19 cellular contexts compared by ENCODE assay signal in the genomic region with DNA sequence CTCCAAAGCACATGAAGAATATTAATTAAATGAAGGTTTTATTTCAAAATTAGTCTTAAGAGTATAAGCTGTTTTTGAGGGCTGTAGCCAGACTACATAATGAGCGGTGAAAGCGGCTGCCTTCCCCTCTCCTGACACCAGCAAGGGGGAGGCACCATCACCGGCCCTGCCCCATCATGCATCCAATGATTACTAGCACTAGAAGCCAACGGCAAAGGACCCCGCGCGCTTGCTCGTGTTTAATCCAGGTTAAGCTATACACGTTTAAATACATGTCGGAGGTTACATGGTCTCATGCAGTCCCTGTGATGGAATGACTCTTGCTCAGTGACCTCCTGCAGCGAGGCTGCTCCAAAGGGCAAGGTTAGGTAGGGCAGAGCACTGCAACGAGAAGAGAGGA.
"Had no signal": no experiment of that assay in that cellular context is flagged by ENCODE, and none has a peak within 500 bp of the region (broad histone marks: within the 10 kb centered on the region; RNA-seq: fewer than 3 reads in every experiment).

No MANE protein-coding gene starts in this region.

- DNase-seq: cerebellar nuclear complex; colonic mucosa; effector CD8-positive, alpha-beta T cell; foreskin melanocyte; head of caudate nucleus; kidney; left colon; mammary epithelial cell; natural killer cell; occipital lobe; pancreas; stimulated activated CD4-positive, alpha-beta T cell treated with anti-CD3 and anti-CD28 coated beads, Interleukin-4, amount 100 ng/mL, for 1 hour; stimulated activated CD8-positive, alpha-beta memory T cell treated with anti-CD3 and anti-CD28 coated beads, Interleukin-4, amount 100 ng/mL, for 48 hours had no signal

- H3K27me3 ChIP-seq: colonic mucosa, pancreas had no signal

- H3K4me1 ChIP-seq: colonic mucosa, pancreas had no signal

- H3K36me3 ChIP-seq: colonic mucosa, pancreas had no signal

- H3K27ac Mint-ChIP-seq: mesothelial cell of epicardium; natural killer cell; progenitor cell of endocrine pancreas; stimulated activated effector memory CD8-positive, alpha-beta T cell treated with anti-CD3 and anti-CD28 coated beads, Interleukin-12 subunit alpha, Interleukin-12 subunit beta, amount 100 ng/mL, for 72 hours; stimulated activated naive CD8-positive, alpha-beta T cell treated with anti-CD3 and anti-CD28 coated beads, Interleukin-15, Interleukin-2, amounts not matched to agents 100 ng/mL and 50 ng/mL, for 24 hours; type B pancreatic cell had no signal

- H3K27ac ChIP-seq: colonic mucosa, hepatocyte, pancreas had no signal

- H3K9me3 Mint-ChIP-seq: mesothelial cell of epicardium; natural killer cell; stimulated activated effector memory CD8-positive, alpha-beta T cell treated with anti-CD3 and anti-CD28 coated beads, Interleukin-12 subunit alpha, Interleukin-12 subunit beta, amount 100 ng/mL, for 72 hours; stimulated activated naive CD8-positive, alpha-beta T cell treated with anti-CD3 and anti-CD28 coated beads, Interleukin-15, Interleukin-2, amounts not matched to agents 100 ng/mL and 50 ng/mL, for 24 hours; type B pancreatic cell had no signal

- ATAC-seq: left colon; pancreas; stimulated activated effector memory CD8-positive, alpha-beta T cell treated with anti-CD3 and anti-CD28 coated beads, Interleukin-12 subunit alpha, Interleukin-12 subunit beta, amount 100 ng/mL, for 72 hours had no signal

- H3K4me2 ChIP-seq: hepatocyte had no signal

- H3K79me2 ChIP-seq: hepatocyte had no signal

- H3K4me3 Mint-ChIP-seq: mesothelial cell of epicardium; natural killer cell; stimulated activated effector memory CD8-positive, alpha-beta T cell treated with anti-CD3 and anti-CD28 coated beads, Interleukin-12 subunit alpha, Interleukin-12 subunit beta, amount 100 ng/mL, for 72 hours; stimulated activated naive CD8-positive, alpha-beta T cell treated with anti-CD3 and anti-CD28 coated beads, Interleukin-15, Interleukin-2, amounts not matched to agents 100 ng/mL and 50 ng/mL, for 24 hours; type B pancreatic cell had no signal

- H3K4me3 ChIP-seq: colonic mucosa, hepatocyte, pancreas had no signal

- H3K4me1 Mint-ChIP-seq: natural killer cell; stimulated activated effector memory CD8-positive, alpha-beta T cell treated with anti-CD3 and anti-CD28 coated beads, Interleukin-12 subunit alpha, Interleukin-12 subunit beta, amount 100 ng/mL, for 72 hours had no signal

- H3K36me3 Mint-ChIP-seq: mesothelial cell of epicardium; stimulated activated effector memory CD8-positive, alpha-beta T cell treated with anti-CD3 and anti-CD28 coated beads, Interleukin-12 subunit alpha, Interleukin-12 subunit beta, amount 100 ng/mL, for 72 hours; type B pancreatic cell had no signal

- H2AFZ ChIP-seq: hepatocyte had no signal

- H3K9me3 ChIP-seq: colonic mucosa, pancreas had no signal
